Comparison of ENCODE assay signal across 22 cellular contexts in the genomic region with DNA sequence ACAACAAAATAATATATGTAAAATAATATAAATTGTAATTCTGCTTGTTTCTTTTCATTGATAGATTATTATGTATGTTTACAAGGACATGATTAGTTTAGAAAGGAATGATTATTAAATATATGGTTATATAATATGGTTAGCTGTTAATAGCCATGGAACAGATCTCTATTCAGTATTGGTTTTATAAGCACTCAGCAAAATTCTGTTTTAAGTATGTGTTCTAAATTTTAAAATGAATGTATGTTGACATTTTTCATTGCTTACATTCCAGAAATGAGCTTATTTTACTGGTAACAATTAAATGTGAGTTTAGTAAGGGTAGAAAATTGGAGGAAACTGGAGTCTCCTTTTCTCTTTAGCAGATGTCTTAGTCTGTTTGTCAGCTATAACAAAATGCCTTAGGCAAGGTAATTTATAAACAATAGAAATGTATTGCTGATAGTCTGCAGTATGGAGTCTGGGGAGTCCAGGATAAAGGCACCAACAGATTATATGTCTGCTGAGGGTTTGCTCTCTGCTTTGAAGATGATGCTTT. TPM values are rescaled to one million over a fixed set of nuclear protein-coding genes. Genes with fewer than 3 reads are reported as not detected.
DNase-seq lines count a peak whose midpoint lies in the region; ATAC-seq, FAIRE-seq and TF ChIP-seq lines count a peak whose summit lies in the region.
"Had no signal": no experiment of that assay in that cellular context is flagged by ENCODE, and none has a peak within 500 bp of the region (broad histone marks: within the 10 kb centered on the region; RNA-seq: fewer than 3 reads in every experiment).

No MANE protein-coding gene starts in this region.

- H2AFZ ChIP-seq in GM23248 (no peak overlapping the region), keratinocyte (ENCODE audit: control insufficient read depth, low read length) (no peak overlapping the region)

- H3K27ac ChIP-seq in CD4-positive, CD25-positive, alpha-beta regulatory T cell (ENCODE audit: insufficient read depth, low read length, poor library complexity, severe bottlenecking): no peak overlapping the region
- H3K27ac ChIP-seq in GM23248: no peak overlapping the region
- peak overlapping the region; percentile 40 for H3K27ac ChIP-seq in keratinocyte (ENCODE audit: control insufficient read depth, insufficient read depth, low read length)
- peak overlapping the region in 2 of 4 donors; percentile 5 to 28 for H3K27ac ChIP-seq in esophagus squamous epithelium

- H3F3A ChIP-seq in GM23248 (ENCODE audit: insufficient read depth): peaks cover 27% of the 10 kb centered on the region

- peaks cover 54 to 80% (median 64%) of the 10 kb centered on the region in 4 donors for H3K4me1 Mint-ChIP-seq in CD4-positive, CD25-positive, alpha-beta regulatory T cell
- peaks cover 62 to 87% of the 10 kb centered on the region in 2 donors for H3K4me1 Mint-ChIP-seq in immature natural killer cell

- no peak for ATAC-seq in CD4-positive, CD25-positive, alpha-beta regulatory T cell (ENCODE audit: low read depth in 2 of 2)
- no peak for ATAC-seq in GM21423 (IDR thresholded peaks at IDR 0.05; ENCODE audit: unreplicated experiment)
- ATAC-seq: left cardiac atrium, PC-3, T-helper 17 cell had no signal

- H3K27ac Mint-ChIP-seq in CD4-positive, CD25-positive, alpha-beta regulatory T cell: peak overlapping the region in 2 of 3 donors; percentile 18 to 22
- H3K27ac Mint-ChIP-seq in immature natural killer cell: peak overlapping the region in 3 of 6 donors; percentile 5 to 36 (median 29)
- H3K27ac Mint-ChIP-seq: activated CD4-positive, alpha-beta T cell treated with anti-CD3 and anti-CD28 coated beads, Interleukin-2, amount 10 ng/mL, durations not matched to agents 7 days and 5 days; dendritic cell treated with granulocyte-macrophage colony-stimulating factor and Interleukin-4, amounts not matched to agents 40 ng/mL and 50 ng/mL, for 4 days; nephron progenitor cell; stimulated activated naive CD8-positive, alpha-beta T cell treated with anti-CD3 and anti-CD28 coated beads, Interleukin-15, Interleukin-2, amounts not matched to agents 100 ng/mL and 50 ng/mL, for 24 hours; T-helper 17 cell had no signal

- no peaks in the 10 kb centered on the region for H3K36me3 ChIP-seq in CD4-positive, CD25-positive, alpha-beta regulatory T cell (ENCODE audit: control insufficient read depth, insufficient read depth, low read length)
- H3K36me3 ChIP-seq in GM23248 (ENCODE audit: low read depth): 0 out of 2 replicates have a peak, but pooled peaks cover 7% of the 10 kb centered on the region
- peaks cover 4% of the 10 kb centered on the region for H3K36me3 ChIP-seq in adipocyte (ENCODE audit: control insufficient read depth, insufficient read depth, low read length, severe bottlenecking)
- peaks cover 3 to 5% of the 10 kb centered on the region in 2 experiments for H3K36me3 ChIP-seq in keratinocyte (ENCODE audit: control insufficient read depth in 2 of 2, extremely low read depth in 1 of 2, insufficient read depth in 2 of 2, low read length in 2 of 2)
- peaks cover 0 to 16% (median 0%) of the 10 kb centered on the region in 3 donors for H3K36me3 ChIP-seq in esophagus squamous epithelium

- TF ChIP-seq CTCF in keratinocyte (optimal IDR thresholded peaks at IDR 0.05 in 1 of 3, IDR thresholded peaks at IDR 0.05 in 1 of 3, conservative IDR thresholded peaks at IDR 0.05 in 1 of 3; ENCODE audit: extremely low read depth in 1 of 3, insufficient read depth in 2 of 3, low read length in 3 of 3) (no peak), esophagus squamous epithelium (IDR thresholded peaks at IDR 0.05) (no peak)

- no peak for FAIRE-seq in keratinocyte (lab: Jason Lieb, UNC)
- FAIRE-seq: bronchial epithelial cell, frontal cortex had no signal

- H3K9ac ChIP-seq in GM23248 (no peak overlapping the region), adipocyte (ENCODE audit: low read length) (no peak overlapping the region), keratinocyte (ENCODE audit: control insufficient read depth, extremely low read depth, insufficient read depth, low read length) (no peak overlapping the region)

- TF ChIP-seq POLR2A in esophagus squamous epithelium (IDR thresholded peaks at IDR 0.05): no peak

- H3K4me2 ChIP-seq in GM23248 (ENCODE audit: unreplicated experiment): peak overlapping the region; percentile 17
- no peak overlapping the region for H3K4me2 ChIP-seq in keratinocyte (ENCODE audit: control insufficient read depth, extremely low read depth, insufficient read depth, low read depth, low read length)

- H3K4me3 Mint-ChIP-seq in CD4-positive, CD25-positive, alpha-beta regulatory T cell: no peak overlapping the region
- H3K4me3 Mint-ChIP-seq in immature natural killer cell: no peak overlapping the region
- H3K4me3 Mint-ChIP-seq: activated CD4-positive, alpha-beta T cell treated with anti-CD3 and anti-CD28 coated beads, Interleukin-2, amount 10 ng/mL, durations not matched to agents 7 days and 5 days; dendritic cell treated with granulocyte-macrophage colony-stimulating factor and Interleukin-4, amounts not matched to agents 40 ng/mL and 50 ng/mL, for 4 days; nephron progenitor cell; stimulated activated naive CD8-positive, alpha-beta T cell treated with anti-CD3 and anti-CD28 coated beads, Interleukin-15, Interleukin-2, amounts not matched to agents 100 ng/mL and 50 ng/mL, for 24 hours; T-helper 17 cell; type B pancreatic cell had no signal

- H3K9me3 Mint-ChIP-seq in CD4-positive, CD25-positive, alpha-beta regulatory T cell: peaks cover 0 to 1% (median 0%) of the 10 kb centered on the region in 7 donors
- no peaks in the 10 kb centered on the region for H3K9me3 Mint-ChIP-seq in immature natural killer cell
- H3K9me3 Mint-ChIP-seq: activated CD4-positive, alpha-beta T cell treated with anti-CD3 and anti-CD28 coated beads, Interleukin-2, amount 10 ng/mL, durations not matched to agents 7 days and 5 days; dendritic cell treated with granulocyte-macrophage colony-stimulating factor and Interleukin-4, amounts not matched to agents 40 ng/mL and 50 ng/mL, for 4 days; nephron progenitor cell; stimulated activated naive CD8-positive, alpha-beta T cell treated with anti-CD3 and anti-CD28 coated beads, Interleukin-15, Interleukin-2, amounts not matched to agents 100 ng/mL and 50 ng/mL, for 24 hours; type B pancreatic cell had no signal

- no peak overlapping the region for H3K4me3 ChIP-seq in CD4-positive, CD25-positive, alpha-beta regulatory T cell (ENCODE audit: low read depth, low read length)
- no peak overlapping the region for H3K4me3 ChIP-seq in GM23248
- no peak overlapping the region for H3K4me3 ChIP-seq in adipocyte (ENCODE audit: low read length)
- H3K4me3 ChIP-seq in keratinocyte (ENCODE audit: control insufficient read depth in 2 of 3, extremely low read depth in 1 of 3, insufficient read depth in 2 of 3, low read depth in 1 of 3, low read length in 3 of 3): no peak overlapping the region
- no peak overlapping the region for H3K4me3 ChIP-seq in esophagus squamous epithelium

- H3K27me3 ChIP-seq in CD4-positive, CD25-positive, alpha-beta regulatory T cell (ENCODE audit: control insufficient read depth, insufficient read depth, low read length): no peaks in the 10 kb centered on the region
- H3K27me3 ChIP-seq in GM23248 (replicated peaks; ENCODE audit: insufficient read depth) (no peaks in the 10 kb centered on the region), adipocyte (replicated peaks; ENCODE audit: control insufficient read depth, insufficient read depth, low read length) (no peaks in the 10 kb centered on the region), keratinocyte (ENCODE audit: control insufficient read depth, extremely low read depth, insufficient read depth, low read length) (no peaks in the 10 kb centered on the region), esophagus squamous epithelium (no peaks in the 10 kb centered on the region)

- peaks cover 10% of the 10 kb centered on the region for H3K4me1 ChIP-seq in CD4-positive, CD25-positive, alpha-beta regulatory T cell (ENCODE audit: control insufficient read depth, insufficient read depth, low read length, poor library complexity, severe bottlenecking)
- H3K4me1 ChIP-seq in GM23248 (ENCODE audit: insufficient read depth): peaks cover 33% of the 10 kb centered on the region
- H3K4me1 ChIP-seq in adipocyte (ENCODE audit: control insufficient read depth, insufficient read depth, low read length): peaks cover 39% of the 10 kb centered on the region
- H3K4me1 ChIP-seq in keratinocyte (ENCODE audit: control insufficient read depth, extremely low read depth, insufficient read depth, low read length): peaks cover 42% of the 10 kb centered on the region
- H3K4me1 ChIP-seq in esophagus squamous epithelium: peaks cover 18 to 64% (median 30%) of the 10 kb centered on the region in 3 donors

- H3K79me2 ChIP-seq in GM23248 (ENCODE audit: insufficient read depth) (peaks cover 100% of the 10 kb centered on the region), keratinocyte (ENCODE audit: control insufficient read depth, insufficient read depth, low read length) (peaks cover 91% of the 10 kb centered on the region)

- no peaks in the 10 kb centered on the region for H3K9me3 ChIP-seq in CD4-positive, CD25-positive, alpha-beta regulatory T cell (ENCODE audit: control insufficient read depth in 2 of 2, low read length in 2 of 2)
- H3K9me3 ChIP-seq in GM23248 (ENCODE audit: low read depth): no peaks in the 10 kb centered on the region
- H3K9me3 ChIP-seq in adipocyte (ENCODE audit: control insufficient read depth, low read length): no peaks in the 10 kb centered on the region
- no peaks in the 10 kb centered on the region for H3K9me3 ChIP-seq in keratinocyte (ENCODE audit: control insufficient read depth, low read depth, low read length)
- no peaks in the 10 kb centered on the region for H3K9me3 ChIP-seq in esophagus squamous epithelium

- DNase-seq in CD4-positive, CD25-positive, alpha-beta regulatory T cell: no peak
- no peak for DNase-seq in GM23248
- peak; percentile 67 for DNase-seq in adipocyte (ENCODE audit: low read depth)
- no peak for DNase-seq in keratinocyte (ENCODE audit: low read depth, low spot score)
- DNase-seq in immature natural killer cell: no peak
- no peak for DNase-seq in esophagus squamous epithelium (lab: John Stamatoyannopoulos, UW)
- no peak for DNase-seq in glomerular visceral epithelial cell (ENCODE audit: extremely low spot score)
- DNase-seq: activated CD4-positive, alpha-beta T cell treated with anti-CD3 and anti-CD28 coated beads, Interleukin-2, amount 10 ng/mL, durations not matched to agents 7 days and 5 days; activated CD8-positive, alpha-beta memory T cell treated with anti-CD3 and anti-CD28 coated beads, Interleukin-2, amount 50 U/mL, for 4 hours; activated effector memory CD4-positive, alpha-beta T cell treated with Interleukin-2 at 50 U/mL for 16 hours; left cardiac atrium; NCI-H1436; NCI-H2227 treated with DMSO at 0.1 percent for 48 hours; nephron progenitor cell; PC-3; T-helper 17 cell had no signal

- H3K9me2 ChIP-seq in GM23248 (ENCODE audit: insufficient read depth): no peaks in the 10 kb centered on the region

- intact Hi-C loops in esophagus squamous epithelium (cut with DNase I): no loop called here

- in situ Hi-C loops in GM23248 (cut with MboI): no loop called here

- H3K27me3 Mint-ChIP-seq in CD4-positive, CD25-positive, alpha-beta regulatory T cell: no peaks in the 10 kb centered on the region
- H3K27me3 Mint-ChIP-seq in immature natural killer cell (ENCODE audit: low read depth in 3 of 3): peaks cover 0 to 6% (median 1%) of the 10 kb centered on the region in 3 donors
- H3K27me3 Mint-ChIP-seq: activated CD4-positive, alpha-beta T cell treated with anti-CD3 and anti-CD28 coated beads, Interleukin-2, amount 10 ng/mL, durations not matched to agents 7 days and 5 days; dendritic cell treated with granulocyte-macrophage colony-stimulating factor and Interleukin-4, amounts not matched to agents 40 ng/mL and 50 ng/mL, for 4 days; stimulated activated naive CD8-positive, alpha-beta T cell treated with anti-CD3 and anti-CD28 coated beads, Interleukin-15, Interleukin-2, amounts not matched to agents 100 ng/mL and 50 ng/mL, for 24 hours; T-helper 17 cell; type B pancreatic cell had no signal

- H4K20me1 ChIP-seq in GM23248 (ENCODE audit: insufficient read depth): peaks cover 23% of the 10 kb centered on the region
- H4K20me1 ChIP-seq in keratinocyte (ENCODE audit: control insufficient read depth, extremely low read depth, insufficient read depth, low read length): no peaks in the 10 kb centered on the region

- dilution Hi-C loops in keratinocyte (cut with MboI; ENCODE audit: extremely low pct_ligation_motif_present, low sequenced_read_pairs): no loop called here

- H3K9me1 ChIP-seq in keratinocyte (ENCODE audit: control insufficient read depth, extremely low read depth, insufficient read depth, low read length): no peaks in the 10 kb centered on the region

- H3K36me3 Mint-ChIP-seq in CD4-positive, CD25-positive, alpha-beta regulatory T cell: peaks cover 8% of the 10 kb centered on the region
- no peaks in the 10 kb centered on the region for H3K36me3 Mint-ChIP-seq in immature natural killer cell

RNA-seq across cellular contexts. Expression of a gene that starts 45.4 kb away (rescaled TPM):
- total RNA-seq in CD4-positive, CD25-positive, alpha-beta regulatory T cell: 57.6 TPM
- polyA plus RNA-seq in CD4-positive, CD25-positive, alpha-beta regulatory T cell: 10 to 100 TPM in 2 of 4 donors, 1 to 10 TPM in 2; 7.0 to 12.0 (median 10.0) TPM
- 9.8 and 16.2 TPM in 2 replicates for total RNA-seq in GM23248 (2014; rRNA removed; shearing (Covaris generic))
- polyA plus RNA-seq in GM23248 (2016; fragmentation: Nextera tagmentation; extraction: Ambion mirVana): 7.1 and 8.0 TPM in 2 replicates
- polyA plus RNA-seq in keratinocyte: 21.2 to 24.9 TPM (median 23.1 TPM) in 3 replicates
- polyA plus RNA-seq in keratinocyte (2011; ENCODE audit: low read depth): 41.5 TPM
- 4.4 and 9.4 TPM in 2 replicates for polyA plus RNA-seq in keratinocyte (2011; cell fraction: cytosol; rRNA removed)
- 56.9 and 59.9 TPM in 2 replicates for polyA plus RNA-seq in keratinocyte (2011; cell fraction: nucleus; rRNA removed)
- polyA plus RNA-seq in keratinocyte (2012; ENCODE audit: low replicate concordance): 6.6 and 16.2 TPM in 2 replicates
- 24.4 to 109 TPM (median 49.1 TPM) in 3 replicates for polyA minus RNA-seq in keratinocyte
- polyA minus RNA-seq in keratinocyte (2011; cell fraction: cytosol; rRNA and poly(A)+ RNA removed): 14.4 TPM
- 67.6 and 136 TPM in 2 replicates for polyA minus RNA-seq in keratinocyte (2011; cell fraction: nucleus; rRNA and poly(A)+ RNA removed)
- 10 to 100 TPM in 1 of 3 donors, 1 to 10 TPM in 2; 5.4 to 17.5 (median 7.9) TPM for polyA plus RNA-seq in immature natural killer cell
- 10 to 100 TPM; 15.7 to 59.3 (median 30.1) TPM for total RNA-seq in esophagus squamous epithelium
